In the genomic region with DNA sequence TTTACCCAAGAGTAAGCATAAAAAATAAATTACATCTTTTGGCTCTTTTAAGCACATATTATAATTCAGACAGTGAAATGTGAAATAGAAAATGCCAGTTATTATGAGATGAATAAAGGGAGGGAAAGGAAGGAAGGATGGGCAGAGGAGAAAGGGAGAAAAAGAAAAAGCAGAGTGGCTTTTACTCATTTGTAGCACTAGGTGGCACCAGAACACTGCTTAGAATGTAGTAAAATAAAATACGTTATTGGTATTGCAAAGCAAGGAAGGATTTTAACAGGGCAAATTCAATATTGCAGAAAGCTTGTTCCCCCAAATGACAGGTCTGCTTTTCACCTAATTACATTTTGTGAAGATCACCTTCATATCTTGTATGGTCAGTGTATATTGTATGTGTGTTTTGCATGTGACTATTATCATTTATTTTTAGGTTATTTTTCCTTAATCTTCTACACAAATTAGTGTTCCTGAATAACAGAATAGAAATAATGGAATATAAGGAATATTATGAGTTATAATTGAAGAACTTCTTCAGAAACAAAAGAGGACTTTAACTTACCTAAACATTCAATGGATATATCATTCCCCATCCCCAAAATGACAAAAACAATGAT, we compare ENCODE assay signal across 8 cellular contexts. TPM values are rescaled to one million over a fixed set of nuclear protein-coding genes. Genes with fewer than 3 reads are reported as not detected.
DNase-seq lines count a peak whose midpoint lies in the region; ATAC-seq, FAIRE-seq and TF ChIP-seq lines count a peak whose summit lies in the region.

No MANE protein-coding gene starts in this region.

- no peak overlapping the region for H3K27ac ChIP-seq in Panc1 (ENCODE audit: low read length)
- H3K27ac ChIP-seq in H1 (ENCODE audit: low read depth, low read length): no peak overlapping the region
- no peak overlapping the region for H3K27ac ChIP-seq in aorta (ENCODE audit: low read depth in 1 of 2, low read length in 2 of 2)

- no peak overlapping the region for H2BK5ac ChIP-seq in H1 (ENCODE audit: low read depth, low read length)

- H3K56ac ChIP-seq in H1 (replicated peaks; ENCODE audit: insufficient read length, low read depth, low read length): no peak overlapping the region

- H4K20me1 ChIP-seq in H1 (replicated peaks in 1 of 2; ENCODE audit: control insufficient read depth in 1 of 2, insufficient read depth in 2 of 2, low read length in 2 of 2): no peaks in the 10 kb centered on the region

- H3K4me1 ChIP-seq in Panc1 (ENCODE audit: control insufficient read depth, insufficient read depth, low read length): no peaks in the 10 kb centered on the region
- peaks cover 0 to 3% (median 0%) of the 10 kb centered on the region in 4 experiments; a peak in 1 of 7 replicates for H3K4me1 ChIP-seq in H1 (replicated peaks in 1 of 4; ENCODE audit: control insufficient read depth in 3 of 4, insufficient read depth in 4 of 4, low read length in 3 of 4)
- H3K4me1 ChIP-seq in aorta (ENCODE audit: control insufficient read depth in 1 of 2, insufficient read depth in 2 of 2, low read length in 2 of 2): no peaks in the 10 kb centered on the region

- TF ChIP-seq RAD21 in H1 (IDR thresholded peaks at IDR 0.05 in 1 of 2, conservative IDR thresholded peaks at IDR 0.05 in 1 of 2; ENCODE audit: low read depth in 2 of 2, low read length in 2 of 2): peak; percentile 83 to 87

- no peaks in the 10 kb centered on the region for H3K9me3 ChIP-seq in Panc1 (ENCODE audit: control insufficient read depth, insufficient read depth, low read depth, low read length)
- 0 out of 4 replicates have a peak, but pooled peaks cover 0 to 3% of the 10 kb centered on the region in 2 experiments for H3K9me3 ChIP-seq in H1 (ENCODE audit: insufficient read depth in 2 of 2, low read depth in 1 of 2, low read length in 1 of 2)
- peaks cover 2% of the 10 kb centered on the region for H3K9me3 ChIP-seq in aorta (ENCODE audit: control insufficient read depth, low read length)

- no peak overlapping the region for H3K27ac Mint-ChIP-seq in progenitor cell of endocrine pancreas

- 0 out of 2 replicates have a peak overlapping the region, but pooled peaks have one; percentile 2 for H2AFZ ChIP-seq in H1 (ENCODE audit: low read length)

- H3K23ac ChIP-seq in H1 (ENCODE audit: insufficient read length): no peak overlapping the region

- H3K79me2 ChIP-seq in H1 (ENCODE audit: control insufficient read depth in 1 of 2, insufficient read depth in 2 of 2, low read length in 2 of 2): no peaks in the 10 kb centered on the region

- H3K4me3 Mint-ChIP-seq in progenitor cell of endocrine pancreas (ENCODE audit: low read depth): no peak overlapping the region

- H3K23me2 ChIP-seq in H1 (ENCODE audit: low read depth, low read length): no peaks in the 10 kb centered on the region

- H3K18ac ChIP-seq in H1 (ENCODE audit: extremely low read depth, low read length): no peak overlapping the region

- H2BK12ac ChIP-seq in H1 (ENCODE audit: low read depth, low read length): no peak overlapping the region

- H3K27me3 ChIP-seq in Panc1 (ENCODE audit: control insufficient read depth, insufficient read depth, low read length) (peaks cover 3% of the 10 kb centered on the region), H1 (replicated peaks in 1 of 4; ENCODE audit: control insufficient read depth in 3 of 4, extremely low read depth in 1 of 4, insufficient read depth in 3 of 4, low read length in 3 of 4) (no peaks in the 10 kb centered on the region), aorta (ENCODE audit: control insufficient read depth in 1 of 2, insufficient read depth in 2 of 2, low read length in 1 of 2) (peaks cover 0 to 2% of the 10 kb centered on the region in 2 donors)

- DNase-seq in COR-L47 (lab: John Stamatoyannopoulos, UW): peak; percentile 32
- DNase-seq in Panc1 (ENCODE audit: low read depth, low spot score): no peak
- no peak for DNase-seq in H1 (ENCODE audit: low read depth in 1 of 2, low spot score in 2 of 2)
- no peak for DNase-seq in progenitor cell of endocrine pancreas (ENCODE audit: low spot score, unreplicated experiment)
- no peak for DNase-seq in aorta
- DNase-seq in activated T-cell treated with anti-CD3 and anti-CD28 coated beads, Interleukin-2, amount 50 U/mL, for 48 hours: no peak

- no peak overlapping the region for H3K4me2 ChIP-seq in H1 (ENCODE audit: insufficient read depth in 1 of 2, low read depth in 2 of 2, low read length in 2 of 2)

- intact Hi-C loops in Panc1 (cut with micrococcal nuclease; ENCODE audit: unreplicated experiment) (no loop called here), aorta (cut with DNase I) (no loop called here)

- H3K4me3 ChIP-seq in Panc1 (ENCODE audit: low read depth in 2 of 2, low read length in 2 of 2) (no peak overlapping the region), H1 (ENCODE audit: extremely low read depth in 1 of 4, insufficient read depth in 2 of 4, low read depth in 3 of 4, low read length in 4 of 4) (no peak overlapping the region), aorta (ENCODE audit: low read length in 2 of 2) (no peak overlapping the region)

- no peaks in the 10 kb centered on the region for H3K4me1 Mint-ChIP-seq in progenitor cell of endocrine pancreas (ENCODE audit: low read depth)

- BruUV-seq in Panc1 (replicated peaks; lab: Mats Ljungman, UMichigan): no TSS peak

- no peak overlapping the region for H3K4ac ChIP-seq in H1 (replicated peaks; ENCODE audit: insufficient read length, low read depth, low read length)

- H4K5ac ChIP-seq in H1 (ENCODE audit: insufficient read length, low read depth, low read length): no peak overlapping the region

- H3K36me3 ChIP-seq in Panc1 (ENCODE audit: control insufficient read depth, insufficient read depth, low read length): no peaks in the 10 kb centered on the region
- H3K36me3 ChIP-seq in H1 (ENCODE audit: control insufficient read depth in 2 of 4, insufficient read depth in 4 of 4, low read length in 3 of 4): no peaks in the 10 kb centered on the region
- H3K36me3 ChIP-seq in aorta (ENCODE audit: control insufficient read depth in 1 of 2, insufficient read depth in 2 of 2, low read length in 1 of 2): no peaks in the 10 kb centered on the region

- no peak overlapping the region for H2BK15ac ChIP-seq in H1 (ENCODE audit: low read length)

- H2AK5ac ChIP-seq in H1 (ENCODE audit: low read depth, low read length): no peak overlapping the region

- peak; percentile 79 for FAIRE-seq in H1 (lab: Jason Lieb, UNC)

- no peak overlapping the region for H4K91ac ChIP-seq in H1 (replicated peaks; ENCODE audit: insufficient read length, low read length)

- no peak for TF ChIP-seq POLR2A in H1 (IDR thresholded peaks at IDR 0.05; ENCODE audit: control extremely low read depth in 1 of 2, low read depth in 2 of 2, low read length in 2 of 2)

- no peaks in the 10 kb centered on the region for H3K36me3 Mint-ChIP-seq in progenitor cell of endocrine pancreas (ENCODE audit: insufficient read depth)

- H2BK20ac ChIP-seq in H1 (ENCODE audit: low read length): no peak overlapping the region

- H3K9me3 Mint-ChIP-seq in progenitor cell of endocrine pancreas (ENCODE audit: low read depth): peaks cover 3% of the 10 kb centered on the region

- no peak overlapping the region for H4K8ac ChIP-seq in H1 (ENCODE audit: extremely low read depth, insufficient read depth, low read length)

- no peak overlapping the region for H3K9ac ChIP-seq in H1 (replicated peaks in 1 of 4; ENCODE audit: extremely low read depth in 1 of 4, low read depth in 3 of 4, low read length in 3 of 4)

- in situ Hi-C loops in Panc1 (cut with HindIII; ENCODE audit: low pct_unique_long_range_greater_than_20kb, low sequenced_read_pairs): no loop called here

- no peaks in the 10 kb centered on the region for H3K27me3 Mint-ChIP-seq in progenitor cell of endocrine pancreas

- no peaks in the 10 kb centered on the region for H3K79me1 ChIP-seq in H1 (ENCODE audit: low read depth, low read length)

- ATAC-seq in HG02981 (IDR thresholded peaks at IDR 0.05; ENCODE audit: unreplicated experiment) (peak; percentile 51), Panc1 (no peak), aorta (ENCODE audit: low FRiP score) (no peak)
- no peak for ATAC-seq in activated CD4-positive, CD25-positive, alpha-beta regulatory T cell treated with anti-CD3 and anti-CD28 coated beads, Interleukin-2, amount 50 U/mL, for 24 hours

- H2BK120ac ChIP-seq in H1 (replicated peaks; ENCODE audit: low read depth, low read length): no peak overlapping the region

- no peak overlapping the region for H3K14ac ChIP-seq in H1 (ENCODE audit: insufficient read length)

- TF ChIP-seq CTCF in Panc1 (IDR thresholded peaks at IDR 0.05) (peak; percentile 81; the same call in 1 of the 2 replicates), H1 (IDR thresholded peaks at IDR 0.05; ENCODE audit: control extremely low read depth in 1 of 3, insufficient read depth in 1 of 3, low read depth in 1 of 3, low read length in 3 of 3) (peak in 2 of 3 experiments; percentile 53 to 75; a peak in 2 of 4 replicates), progenitor cell of endocrine pancreas (IDR thresholded peaks at IDR 0.05; ENCODE audit: unreplicated experiment) (peak; percentile 86)

- 0% methylated on average over 1 of the region's 1 CpG; no CpG with 5 or more reads in 1 of the 2 experiments for WGBS in H1 (ENCODE audit: extremely low coverage in 1 of 2, insufficient coverage in 1 of 2, insufficient read length in 1 of 2, insufficient replicate concordance in 2 of 2, low coverage in 1 of 2, low lambda C conversion rate in 2 of 2, missing lambda C conversion rate in 1 of 2), 2 experiments
- 2 to 4% methylated on average over 1 of the region's 1 CpG for WGBS in aorta, 2 donors

- no peak for TF ChIP-seq EP300 in H1 (IDR thresholded peaks at IDR 0.05; ENCODE audit: borderline replicate concordance in 1 of 2, low read depth in 2 of 2, low read length in 2 of 2)

- POLR2A ChIA-PET in Panc1 (lab: Charles Lee) (no interaction called here), H1 (lab: Charles Lee; ENCODE audit: partially characterized antibody) (interaction anchor here (1.0 to 1.1 kb wide), 2 partner anchors 9 to 10 kb away, joined by 3 to 5 read pairs; a partner anchor contains a TSS)

- CTCF ChIA-PET in Panc1 (lab: Charles Lee) (interaction anchor here (0.6 kb wide), 1 partner anchor 1629 kb away, joined by 6 read pairs; no protein-coding TSS in a partner anchor), H1 (lab: Charles Lee; ENCODE audit: partially characterized antibody) (interaction anchor here (0.6 to 3.8 kb wide), 26 partner anchors 8 to 1005 kb away, joined by 3 to 13 read pairs (median 3); no protein-coding TSS in a partner anchor)

RNA-seq across cellular contexts. Expression of a gene that starts 9.1 kb away (rescaled TPM):
- total RNA-seq in Panc1 (2021; ENCODE audit: unreplicated experiment) (2.6 TPM), progenitor cell of endocrine pancreas (33.6 and 37.0 TPM in 2 replicates), aorta (10 to 100 TPM; 14.7 to 27.2 TPM)
- polyA plus RNA-seq in Panc1 (2012; ENCODE audit: insufficient read length): 0.65 TPM
- total RNA-seq in H1 (2021; fragmentation: NEBNext Ultra II Directional; extraction: Animal tissue kit (Norgen Biotek cat#: 25700)): 44.1 and 46.1 TPM in 2 replicates
- polyA plus RNA-seq in H1 (2011; rRNA removed) (51.2 and 57.6 TPM in 2 replicates), aorta (10 to 100 TPM in 1 of 2 donors, under 1 TPM in 1; 0.38 to 25.5 TPM)
- 42.6 TPM for polyA plus RNA-seq in H1 (2011; cell fraction: cytosol; rRNA removed)
- polyA plus RNA-seq in H1 (2011; cell fraction: nucleus; rRNA removed): 152 TPM
- 32.6 to 41.9 TPM (median 40.0 TPM) in 4 replicates for polyA plus RNA-seq in H1 (2012, experiment 1 of 2)
- polyA plus RNA-seq in H1 (2012, experiment 2 of 2): 12.5 TPM
- 47.6 TPM for polyA plus RNA-seq in H1 (2013, experiment 1 of 2)
- 44.7 TPM for polyA plus RNA-seq in H1 (2013, experiment 2 of 2)
- polyA minus RNA-seq in H1 (2011; rRNA and poly(A)+ RNA removed): 243 and 250 TPM in 2 replicates
- 71.0 TPM for polyA minus RNA-seq in H1 (2011; cell fraction: cytosol; rRNA and poly(A)+ RNA removed)
- 298 TPM for polyA minus RNA-seq in H1 (2011; cell fraction: nucleus; rRNA and poly(A)+ RNA removed)

RNA-seq across cellular contexts. Expression of a gene that starts 22.9 kb away (rescaled TPM):
- total RNA-seq in Panc1 (2021; ENCODE audit: unreplicated experiment) (3.1 TPM), progenitor cell of endocrine pancreas (13.1 and 13.9 TPM in 2 replicates), aorta (1 to 10 TPM; 1.3 to 1.8 TPM)
- polyA plus RNA-seq in Panc1 (2012; ENCODE audit: insufficient read length): 0.82 TPM
- 21.3 and 21.8 TPM in 2 replicates for total RNA-seq in H1 (2021; fragmentation: NEBNext Ultra II Directional; extraction: Animal tissue kit (Norgen Biotek cat#: 25700))
- polyA plus RNA-seq in H1 (2011; rRNA removed) (15.9 and 21.2 TPM in 2 replicates), aorta (1 to 10 TPM in 1 of 2 donors, under 1 TPM in 1; 0.33 to 1.5 TPM)
- 17.9 TPM for polyA plus RNA-seq in H1 (2011; cell fraction: cytosol; rRNA removed)
- 22.2 TPM for polyA plus RNA-seq in H1 (2011; cell fraction: nucleus; rRNA removed)
- polyA plus RNA-seq in H1 (2012, experiment 1 of 2): 7.9 to 12.9 TPM (median 10.6 TPM) in 4 replicates
- polyA plus RNA-seq in H1 (2012, experiment 2 of 2): 1.2 TPM
- polyA plus RNA-seq in H1 (2013, experiment 1 of 2): 14.3 TPM
- polyA plus RNA-seq in H1 (2013, experiment 2 of 2): 14.5 TPM
- 35.7 and 37.4 TPM in 2 replicates for polyA minus RNA-seq in H1 (2011; rRNA and poly(A)+ RNA removed)
- polyA minus RNA-seq in H1 (2011; cell fraction: cytosol; rRNA and poly(A)+ RNA removed): 16.2 TPM
- polyA minus RNA-seq in H1 (2011; cell fraction: nucleus; rRNA and poly(A)+ RNA removed): 25.9 TPM
